Comparison of ENCODE assay signal across 10 cellular contexts in genomic region chr19:8655340-8655709, GRCh38.
DNase-seq lines count a peak whose midpoint lies in the region; ATAC-seq lines count a peak whose summit lies in the region.
"Had no signal": no experiment of that assay in that cellular context is flagged by ENCODE, and none has a peak within 500 bp of the region (broad histone marks: within the 10 kb centered on the region; RNA-seq: fewer than 3 reads in every experiment).

No MANE protein-coding gene starts in this region.

- peak; percentile 71 for ATAC-seq in central memory CD8-positive, alpha-beta T cell (replicated peaks; ENCODE audit: extremely low read depth, poor library complexity, severe bottlenecking)
- no peak for ATAC-seq in GM18870 (IDR thresholded peaks at IDR 0.05; ENCODE audit: unreplicated experiment)
- no peak for ATAC-seq in HG02798 (IDR thresholded peaks at IDR 0.05; ENCODE audit: poor library complexity, unreplicated experiment)

- peak overlapping the region; percentile 88 for H3K27ac Mint-ChIP-seq in central memory CD8-positive, alpha-beta T cell (ENCODE audit: low read depth)
- H3K27ac Mint-ChIP-seq in stimulated activated naive CD8-positive, alpha-beta T cell treated with anti-CD3 and anti-CD28 coated beads, Interleukin-15, Interleukin-2, amounts not matched to agents 100 ng/mL and 50 ng/mL, for 24 hours: peak overlapping the region; percentile 71

- no peaks in the 10 kb centered on the region for H3K36me3 ChIP-seq in HAP-1 (replicated peaks)
- H3K36me3 ChIP-seq: heart right ventricle had no signal

- peaks cover 9% of the 10 kb centered on the region for H3K27me3 Mint-ChIP-seq in central memory CD8-positive, alpha-beta T cell
- H3K27me3 Mint-ChIP-seq in stimulated activated naive CD8-positive, alpha-beta T cell treated with anti-CD3 and anti-CD28 coated beads, Interleukin-15, Interleukin-2, amounts not matched to agents 100 ng/mL and 50 ng/mL, for 24 hours: peaks cover 4% of the 10 kb centered on the region

- H3K9me3 ChIP-seq in HAP-1: no peaks in the 10 kb centered on the region
- H3K9me3 ChIP-seq: heart right ventricle had no signal

- H3K4me3 ChIP-seq in HAP-1: no peak overlapping the region

- H3K9me3 Mint-ChIP-seq in central memory CD8-positive, alpha-beta T cell: no peaks in the 10 kb centered on the region
- no peaks in the 10 kb centered on the region for H3K9me3 Mint-ChIP-seq in stimulated activated naive CD8-positive, alpha-beta T cell treated with anti-CD3 and anti-CD28 coated beads, Interleukin-15, Interleukin-2, amounts not matched to agents 100 ng/mL and 50 ng/mL, for 24 hours

- no peaks in the 10 kb centered on the region for H3K4me1 ChIP-seq in HAP-1

- H3K4me3 Mint-ChIP-seq in central memory CD8-positive, alpha-beta T cell: peak overlapping the region; percentile 78
- H3K4me3 Mint-ChIP-seq in stimulated activated naive CD8-positive, alpha-beta T cell treated with anti-CD3 and anti-CD28 coated beads, Interleukin-15, Interleukin-2, amounts not matched to agents 100 ng/mL and 50 ng/mL, for 24 hours: no peak overlapping the region

- peaks cover 24% of the 10 kb centered on the region for H3K4me1 Mint-ChIP-seq in central memory CD8-positive, alpha-beta T cell
- peaks cover 15% of the 10 kb centered on the region for H3K4me1 Mint-ChIP-seq in stimulated activated naive CD8-positive, alpha-beta T cell treated with anti-CD3 and anti-CD28 coated beads, Interleukin-15, Interleukin-2, amounts not matched to agents 100 ng/mL and 50 ng/mL, for 24 hours (ENCODE audit: low read depth)

- peaks cover 2% of the 10 kb centered on the region for H3K36me3 Mint-ChIP-seq in central memory CD8-positive, alpha-beta T cell (ENCODE audit: insufficient read depth)
- H3K36me3 Mint-ChIP-seq in stimulated activated naive CD8-positive, alpha-beta T cell treated with anti-CD3 and anti-CD28 coated beads, Interleukin-15, Interleukin-2, amounts not matched to agents 100 ng/mL and 50 ng/mL, for 24 hours (ENCODE audit: low read depth): no peaks in the 10 kb centered on the region

- peaks cover 6% of the 10 kb centered on the region; the same call in 1 of the 2 replicates for H3K27me3 ChIP-seq in HAP-1 (ENCODE audit: low read depth)

- in situ Hi-C loops in HAP-1 (cut with MboI; ENCODE audit: low sequenced_read_pairs): loop anchor here (10.0 kb wide), 1 partner anchor 429 kb away; the partner anchor contains the start of gene OR1M1

- DNase-seq in activated naive CD4-positive, alpha-beta T cell treated with Interleukin-2 at 50 U/mL for 16 hours: peak; percentile 45
- DNase-seq in activated naive CD4-positive, alpha-beta T cell (lab: John Stamatoyannopoulos, UW): no peak
- DNase-seq in activated CD4-positive, alpha-beta T cell treated with anti-CD3 and anti-CD28 coated beads, Interleukin-2, amount 50 U/mL, for 1 hour: peak; percentile 28
- peak in 1 of 2 donors; percentile 22 for DNase-seq in central memory CD8-positive, alpha-beta T cell (ENCODE audit: low spot score in 2 of 2)
- no peak for DNase-seq in HAP-1 (ENCODE audit: low spot score in 2 of 2)
- DNase-seq: NCI-H2029 had no signal

Comparison
In these comparisons a context has a peak if more than half of its experiments do, and no peak if none do; other contexts are left out.
1. DNase-seq: peak in activated naive CD4-positive, alpha-beta T cell treated with Interleukin-2 at 50 U/mL for 16 hours (single experiment) and activated CD4-positive, alpha-beta T cell treated with anti-CD3 and anti-CD28 coated beads, Interleukin-2, amount 50 U/mL, for 1 hour (single experiment); none in activated naive CD4-positive, alpha-beta T cell (0 of 4) and HAP-1 (0 of 2).